ENCODE assay signal across 7 cellular contexts in genomic region chr6:84105215-84105941, GRCh38.
DNase-seq lines count a peak whose midpoint lies in the region; TF ChIP-seq lines count a peak whose summit lies in the region.
"Not testable (repeated sequence)": the region's sequence is repeated elsewhere in the genome, so short reads cannot be mapped to it uniquely, and the experiment has no call there.

No MANE protein-coding gene starts in this region.

- not testable (repeated sequence) for H4K91ac ChIP-seq in mesenchymal stem cell (ENCODE audit: low read length)

- not testable (repeated sequence) for H3K18ac ChIP-seq in mesenchymal stem cell (ENCODE audit: low read depth in 1 of 2, low read length in 2 of 2)

- not testable (repeated sequence) for H2BK15ac ChIP-seq in mesenchymal stem cell (ENCODE audit: low read depth, poor library complexity, severe bottlenecking)

- H3K4me3 ChIP-seq in choroid plexus epithelial cell (ENCODE audit: low read depth, low read length); fibroblast of the aortic adventitia (ENCODE audit: low read depth, low read length): not testable (repeated sequence)
- peak overlapping the region in 1 of 2 experiments; percentile 38 for H3K4me3 ChIP-seq in mesenchymal stem cell (ENCODE audit: insufficient read depth in 1 of 2, low read depth in 1 of 2, low read length in 2 of 2)

- H3K36me3 ChIP-seq in mesenchymal stem cell (ENCODE audit: control insufficient read depth in 1 of 2, insufficient read depth in 2 of 2, low read depth in 1 of 2, low read length in 2 of 2), result not testable (repeated sequence)

- H2BK120ac ChIP-seq in mesenchymal stem cell (ENCODE audit: low read depth, low read length), result not testable (repeated sequence)

- not testable (repeated sequence) for H4K8ac ChIP-seq in mesenchymal stem cell (ENCODE audit: low read length)

- H2AK5ac ChIP-seq in mesenchymal stem cell (ENCODE audit: low read length, severe bottlenecking), result not testable (repeated sequence)

- not testable (repeated sequence) for H2BK12ac ChIP-seq in mesenchymal stem cell (ENCODE audit: low read length in 2 of 2)

- not testable (repeated sequence) for H3K9me3 ChIP-seq in mesenchymal stem cell (ENCODE audit: control insufficient read depth, low read length)

- H3K14ac ChIP-seq in mesenchymal stem cell (ENCODE audit: low read length in 2 of 2), result not testable (repeated sequence)

- H3K27ac ChIP-seq in mesenchymal stem cell (ENCODE audit: low read length, poor library complexity, severe bottlenecking), result not testable (repeated sequence)

- not testable (repeated sequence) for H3K4me2 ChIP-seq in mesenchymal stem cell (ENCODE audit: low read length, poor library complexity, severe bottlenecking)

- not testable (repeated sequence) for H3K23ac ChIP-seq in mesenchymal stem cell (ENCODE audit: low read length in 2 of 2)

- TF ChIP-seq CTCF in choroid plexus epithelial cell (conservative IDR thresholded peaks at IDR 0.05; ENCODE audit: low read depth, low read length); fibroblast of the aortic adventitia (IDR thresholded peaks at IDR 0.05; ENCODE audit: insufficient read depth, low read length): not testable (repeated sequence)

- H3K4ac ChIP-seq in mesenchymal stem cell (ENCODE audit: low read depth in 1 of 2, low read length in 2 of 2), result not testable (repeated sequence)

- H2AFZ ChIP-seq in mesenchymal stem cell (ENCODE audit: low read depth, low read length), result not testable (repeated sequence)

- H3K79me1 ChIP-seq in mesenchymal stem cell (replicated peaks; ENCODE audit: low read length, poor library complexity, severe bottlenecking), result not testable (repeated sequence)

- in situ Hi-C loops in SK-MEL-5 (cut with HindIII; ENCODE audit: low pct_unique_long_range_greater_than_20kb, low sequenced_read_pairs), result not testable (repeated sequence)

- H2BK5ac ChIP-seq in mesenchymal stem cell (ENCODE audit: low read depth, low read length, poor library complexity, severe bottlenecking), result not testable (repeated sequence)

- H3K4me1 ChIP-seq in mesenchymal stem cell (ENCODE audit: control insufficient read depth, insufficient read depth, low read depth, low read length), result not testable (repeated sequence)

- DNase-seq in COLO829 (ENCODE audit: low spot score), result peak; percentile 74
- DNase-seq in HCEC 1CT, result peak; percentile 23
- DNase-seq in MV-4-11 (lab: John Stamatoyannopoulos, UW), result peak; percentile 84
- peak; percentile 59 for DNase-seq in SK-MEL-5 (ENCODE audit: low read depth, low spot score)
- DNase-seq in choroid plexus epithelial cell (ENCODE audit: low read depth), result peak; percentile 13
- DNase-seq in fibroblast of the aortic adventitia (ENCODE audit: low read depth), result peak; percentile 65
- DNase-seq in mesenchymal stem cell, result not testable (repeated sequence)

- 83% methylated on average over 1 of the region's 3 CpGs for WGBS in mesenchymal stem cell

- not testable (repeated sequence) for H3K27me3 ChIP-seq in mesenchymal stem cell (ENCODE audit: control insufficient read depth in 1 of 2, insufficient read depth in 1 of 2, low read length in 2 of 2)

- peak overlapping the region; percentile 65 for H3K9ac ChIP-seq in mesenchymal stem cell (ENCODE audit: low read length)
